Comparison of ENCODE assay signal across 8 cellular contexts in genomic region chr2:189762551-189763298, GRCh38.
DNase-seq lines count a peak whose midpoint lies in the region; ATAC-seq, FAIRE-seq and TF ChIP-seq lines count a peak whose summit lies in the region.

Gene OSGEPL1, minus strand, starts transcription at chr2:189762792. Its CDS starts 1,152 bp downstream, at chr2:189761640.

- H3K9ac ChIP-seq in ES-I3 (ENCODE audit: low read depth, low read length) = peak within 1 kb of the TSS; percentile 80

- H3K27me3 ChIP-seq in RWPE2 (ENCODE audit: insufficient read depth, poor library complexity, severe bottlenecking) = no peaks in the 10 kb centered on the region

- H3K9me3 ChIP-seq in ES-I3 (ENCODE audit: control insufficient read depth, insufficient read depth, low read length) = no peaks in the 10 kb centered on the region
- no peaks in the 10 kb centered on the region for H3K9me3 ChIP-seq in RWPE2 (ENCODE audit: severe bottlenecking)

- TF ChIP-seq POLR2A in H54 (IDR thresholded peaks at IDR 0.05; ENCODE audit: low read depth, low read length) = peak; percentile 69

- FAIRE-seq in H54 (lab: Jason Lieb, UNC) = peak; percentile 95

- TF ChIP-seq CTCF in RWPE2 (IDR thresholded peaks at IDR 0.05; ENCODE audit: poor library complexity, severe bottlenecking) = peak; percentile 78
- TF ChIP-seq CTCF in nephron progenitor cell (IDR thresholded peaks at IDR 0.05) = no peak

- peak; percentile 68 for DNase-seq in H54 (ENCODE audit: insufficient read length, low spot score)
- peak; percentile 94 for DNase-seq in LoVo (ENCODE audit: low spot score)
- DNase-seq in RWPE2 (ENCODE audit: low spot score) = peak; percentile 94
- peak; percentile 96 for DNase-seq in activated effector memory CD4-positive, alpha-beta T cell treated with anti-CD3 and anti-CD28 coated beads, Interleukin-2, amount 50 U/mL, for 16 hours
- peak; percentile 74 for DNase-seq in fibroblast of the conjunctiva (ENCODE audit: low read depth)
- peak; percentile 82 for DNase-seq in nephron progenitor cell
- DNase-seq in stimulated activated naive CD8-positive, alpha-beta T cell treated with anti-CD3 and anti-CD28 coated beads, Interleukin-15, amount 100 ng/mL, for 72 hours = peak; percentile 90 to 94

- H3K4me1 ChIP-seq in ES-I3 (ENCODE audit: insufficient read depth, low read length) = peaks cover 4% of the 10 kb centered on the region; the same call in 1 of the 2 replicates
- H3K4me1 ChIP-seq in RWPE2 (ENCODE audit: insufficient read depth, poor library complexity, severe bottlenecking) = peaks cover 7% of the 10 kb centered on the region

- peaks cover 47% of the 10 kb centered on the region for H3K36me3 Mint-ChIP-seq in nephron progenitor cell (ENCODE audit: low read depth)

- H3K36me3 ChIP-seq in ES-I3 (ENCODE audit: insufficient read depth, low read length) (no peaks in the 10 kb centered on the region; the same call in 1 of the 2 replicates), RWPE2 (ENCODE audit: low read depth) (peaks cover 24% of the 10 kb centered on the region)

- peak; percentile 96 for ATAC-seq in RWPE2 (ENCODE audit: low read depth)
- peak; percentile 98 for ATAC-seq in stimulated activated naive CD8-positive, alpha-beta T cell treated with anti-CD3 and anti-CD28 coated beads, Interleukin-15, amount 100 ng/mL, for 72 hours

- H3K4me1 Mint-ChIP-seq in nephron progenitor cell = peaks cover 10% of the 10 kb centered on the region
- H3K4me1 Mint-ChIP-seq in stimulated activated naive CD8-positive, alpha-beta T cell treated with anti-CD3 and anti-CD28 coated beads, Interleukin-15, amount 100 ng/mL, for 72 hours = peaks cover 5% of the 10 kb centered on the region

- H3K4me3 ChIP-seq in RWPE2 (ENCODE audit: severe bottlenecking) = peak within 1 kb of the TSS; percentile 66

- no peaks in the 10 kb centered on the region for H3K9me3 Mint-ChIP-seq in nephron progenitor cell
- no peaks in the 10 kb centered on the region for H3K9me3 Mint-ChIP-seq in stimulated activated naive CD8-positive, alpha-beta T cell treated with anti-CD3 and anti-CD28 coated beads, Interleukin-15, amount 100 ng/mL, for 72 hours

- H3K27ac ChIP-seq in RWPE2 (ENCODE audit: poor library complexity, severe bottlenecking) = peak within 1 kb of the TSS; percentile 83

- H3K27ac Mint-ChIP-seq in nephron progenitor cell = peak within 1 kb of the TSS; percentile 99
- peak within 1 kb of the TSS; percentile 96 to 98 for H3K27ac Mint-ChIP-seq in stimulated activated naive CD8-positive, alpha-beta T cell treated with anti-CD3 and anti-CD28 coated beads, Interleukin-15, amount 100 ng/mL, for 72 hours

- H3K27me3 Mint-ChIP-seq in nephron progenitor cell (ENCODE audit: low read depth, poor library complexity) = no peaks in the 10 kb centered on the region
- no peaks in the 10 kb centered on the region for H3K27me3 Mint-ChIP-seq in stimulated activated naive CD8-positive, alpha-beta T cell treated with anti-CD3 and anti-CD28 coated beads, Interleukin-15, amount 100 ng/mL, for 72 hours

- H3K4me3 Mint-ChIP-seq in nephron progenitor cell = peak within 1 kb of the TSS; percentile 91
- peak within 1 kb of the TSS; percentile 78 to 86 for H3K4me3 Mint-ChIP-seq in stimulated activated naive CD8-positive, alpha-beta T cell treated with anti-CD3 and anti-CD28 coated beads, Interleukin-15, amount 100 ng/mL, for 72 hours

Comparison
In these comparisons a context has a peak if more than half of its experiments do, and no peak if none do; other contexts are left out.
1. Peak in every context shown above with its lines: DNase-seq, ATAC-seq, H3K4me3 ChIP-seq and H3K27ac ChIP-seq.